In genomic region chr18:1557711-1558110, GRCh38 we compare ENCODE assay signal across 7 cellular contexts.
DNase-seq lines count a peak whose midpoint lies in the region; TF ChIP-seq lines count a peak whose summit lies in the region.
"Not testable (repeated sequence)": the region's sequence is repeated elsewhere in the genome, so short reads cannot be mapped to it uniquely, and the experiment has no call there.

No MANE protein-coding gene starts in this region.

- in situ Hi-C loops in astrocyte of the cerebellum (cut with HindIII; ENCODE audit: low sequenced_read_pairs): not testable (repeated sequence)

- H3K4me3 ChIP-seq in BE2C (ENCODE audit: low read depth, low read length); astrocyte of the cerebellum (ENCODE audit: low read depth, low read length): not testable (repeated sequence)

- DNase-seq in BE2C: peak; percentile 26
- DNase-seq in HT1080 (ENCODE audit: low read depth): peak; percentile 71
- DNase-seq in NCI-H2171 treated with DMSO at 0.1 percent for 48 hours (lab: John Stamatoyannopoulos, UW): peak; percentile 60
- DNase-seq in NCI-H69 (lab: John Stamatoyannopoulos, UW): peak; percentile 47
- peak; percentile 63 for DNase-seq in RPMI7951 (ENCODE audit: low read depth)
- DNase-seq in astrocyte of the cerebellum (ENCODE audit: low read depth): peak; percentile 3
- DNase-seq in renal cortical epithelial cell (ENCODE audit: low read depth): peak; percentile 7

- not testable (repeated sequence) for H3K27me3 ChIP-seq in BE2C

- not testable (repeated sequence) for TF ChIP-seq CTCF in BE2C (IDR thresholded peaks at IDR 0.05; ENCODE audit: low read depth, low read length); astrocyte of the cerebellum (IDR thresholded peaks at IDR 0.05; ENCODE audit: low read depth, low read length, missing control alignments)

- H3K4me1 ChIP-seq in BE2C: not testable (repeated sequence)

- not testable (repeated sequence) for H3K36me3 ChIP-seq in BE2C

- H3K9me3 ChIP-seq in BE2C: not testable (repeated sequence)

Comparison
In these comparisons a context has a peak if more than half of its experiments do, and no peak if none do; other contexts are left out.
1. DNase-seq: peak in every context shown above with its lines; median percentile 71 in HT1080; 63 in RPMI7951; 60 in NCI-H2171 treated with DMSO at 0.1 percent for 48 hours; 47 in NCI-H69; 26 in BE2C; 7 in renal cortical epithelial cell; 3 in astrocyte of the cerebellum.